In the genomic region with DNA sequence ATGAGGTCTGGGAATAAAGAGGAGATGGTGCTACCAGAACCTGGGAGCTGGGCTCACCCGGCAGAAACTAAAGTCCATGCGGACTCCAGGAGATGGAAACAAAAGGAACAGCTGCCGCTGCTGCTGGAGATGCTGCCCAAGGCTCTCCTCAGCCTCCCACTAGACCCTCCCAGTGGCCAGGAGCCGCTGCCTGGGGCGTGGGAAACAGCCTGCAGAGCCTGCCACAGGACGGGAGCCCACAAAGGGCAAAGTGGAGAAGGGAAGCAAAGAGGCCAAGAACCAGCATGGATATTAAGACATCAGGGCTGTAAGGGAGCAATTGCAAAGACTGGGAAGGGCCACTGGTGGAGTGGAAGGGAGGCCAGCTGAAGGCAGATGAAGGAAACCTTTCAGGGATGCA, we compare ENCODE assay signal across 24 cellular contexts.
DNase-seq lines count a peak whose midpoint lies in the region; ATAC-seq and TF ChIP-seq lines count a peak whose summit lies in the region.
"Had no signal": no experiment of that assay in that cellular context is flagged by ENCODE, and none has a peak within 500 bp of the region (broad histone marks: within the 10 kb centered on the region; RNA-seq: fewer than 3 reads in every experiment).

No MANE protein-coding gene starts in this region.

- no peak for ATAC-seq in CD4-positive, alpha-beta T cell (ENCODE audit: poor library complexity)
- no peak for ATAC-seq in stimulated activated naive B cell treated with anti-CD40 and anti-IgM and Interleukin-4, amounts not matched to agents 10 μg/mL and 1 μg/mL and 100 μg/mL, for 72 hours (replicated peaks)
- ATAC-seq: CD8-positive, alpha-beta T cell had no signal

- CTCF ChIA-PET in CD4-positive, alpha-beta T cell (lab: Charles Lee), result no interaction called here
- CTCF ChIA-PET in RWPE1 (lab: Yijun Ruan, JAX), result no interaction called here

- no peaks in the 10 kb centered on the region for H3F3A ChIP-seq in neural progenitor cell (ENCODE audit: low read depth)

- H3K79me2 ChIP-seq in neural progenitor cell (ENCODE audit: low read depth), result no peaks in the 10 kb centered on the region

- H3K36me3 ChIP-seq in neural progenitor cell, result no peaks in the 10 kb centered on the region
- H3K36me3 ChIP-seq in ascending aorta, result no peaks in the 10 kb centered on the region

- H3K9ac ChIP-seq in neural progenitor cell, result no peak overlapping the region

- H3K4me2 ChIP-seq in neural progenitor cell, result no peak overlapping the region

- no peaks in the 10 kb centered on the region for H3K27me3 ChIP-seq in CD4-positive, alpha-beta T cell (ENCODE audit: control insufficient read depth, insufficient read depth, low read length)
- H3K27me3 ChIP-seq in neural progenitor cell (no peaks in the 10 kb centered on the region), ascending aorta (no peaks in the 10 kb centered on the region)

- peaks cover 78% of the 10 kb centered on the region for H3K4me1 Mint-ChIP-seq in CD4-positive, alpha-beta T cell (ENCODE audit: low read depth)
- H3K4me1 Mint-ChIP-seq in activated T-helper 1 cell treated with anti-CD3 and anti-CD28 coated beads, Interleukin-12 subunit alpha, Interleukin-12 subunit beta, Interleukin-2, Interleukin-4 antibody, amounts not matched to agents 30 ng/mL and 10 ng/mL and 1 ng/mL, durations not matched to agents 14 hours and 24 hours and 36 hours (ENCODE audit: low read depth), result peaks cover 40% of the 10 kb centered on the region
- peaks cover 14% of the 10 kb centered on the region for H3K4me1 Mint-ChIP-seq in neural progenitor cell
- H3K4me1 Mint-ChIP-seq in stimulated activated naive B cell treated with anti-CD40 and anti-IgM and Interleukin-4, amounts not matched to agents 10 μg/mL and 1 μg/mL and 100 μg/mL, for 72 hours, result peaks cover 7 to 9% of the 10 kb centered on the region in 2 donors

- no peaks in the 10 kb centered on the region for H3K9me3 ChIP-seq in CD4-positive, alpha-beta T cell (ENCODE audit: control insufficient read depth, low read length)
- no peaks in the 10 kb centered on the region for H3K9me3 ChIP-seq in neural progenitor cell (ENCODE audit: low read depth)
- no peaks in the 10 kb centered on the region for H3K9me3 ChIP-seq in ascending aorta

- peak; percentile 51 for DNase-seq in activated CD8-positive, alpha-beta memory T cell treated with anti-CD3 and anti-CD28 coated beads for 24 hours
- DNase-seq in activated CD8-positive, alpha-beta memory T cell treated with anti-CD3 and anti-CD28 coated beads, Interleukin-2, amount 50 U/mL, for 4 hours, result no peak
- DNase-seq in CD4-positive, alpha-beta T cell, result no peak
- DNase-seq in activated T-helper 1 cell treated with anti-CD3 and anti-CD28 coated beads, Interleukin-12 subunit alpha, Interleukin-12 subunit beta, Interleukin-2, Interleukin-4 antibody, amounts not matched to agents 30 ng/mL and 10 ng/mL and 1 ng/mL, durations not matched to agents 14 hours and 24 hours and 36 hours (ENCODE audit: low spot score), result no peak
- DNase-seq in neural progenitor cell (ENCODE audit: low spot score), result no peak
- DNase-seq in RWPE1 (ENCODE audit: low spot score), result no peak
- no peak for DNase-seq in stimulated activated naive B cell treated with anti-CD40 and anti-IgM and Interleukin-4, amounts not matched to agents 10 μg/mL and 1 μg/mL and 100 μg/mL, for 72 hours
- no peak for DNase-seq in ascending aorta (ENCODE audit: low spot score in 2 of 2)
- DNase-seq: CD8-positive, alpha-beta T cell; DMS153; DND-41; H7; Kasumi-1; NCI-H1092 treated with DMSO at 0.1 percent for 48 hours; NCI-H1436; NCI-H187; NCI-H2081 treated with DMSO at 0.1 percent for 48 hours; NCI-H2171; NCI-H226; NCI-H510A; NCI-H69; RPMI8226; SHP77 had no signal

- TF ChIP-seq CTCF in CD4-positive, alpha-beta T cell (IDR thresholded peaks at IDR 0.05), result no peak
- TF ChIP-seq CTCF in neural progenitor cell (IDR thresholded peaks at IDR 0.05) (no peak), RWPE1 (conservative IDR thresholded peaks at IDR 0.05; ENCODE audit: low read depth) (no peak), ascending aorta (IDR thresholded peaks at IDR 0.05) (no peak)

- H3K36me3 Mint-ChIP-seq in CD4-positive, alpha-beta T cell (ENCODE audit: low read depth), result no peaks in the 10 kb centered on the region
- peaks cover 17% of the 10 kb centered on the region for H3K36me3 Mint-ChIP-seq in activated T-helper 1 cell treated with anti-CD3 and anti-CD28 coated beads, Interleukin-12 subunit alpha, Interleukin-12 subunit beta, Interleukin-2, Interleukin-4 antibody, amounts not matched to agents 30 ng/mL and 10 ng/mL and 1 ng/mL, durations not matched to agents 14 hours and 24 hours and 36 hours (ENCODE audit: low read depth)
- no peaks in the 10 kb centered on the region for H3K36me3 Mint-ChIP-seq in neural progenitor cell
- peaks cover 16 to 22% of the 10 kb centered on the region in 2 donors for H3K36me3 Mint-ChIP-seq in stimulated activated naive B cell treated with anti-CD40 and anti-IgM and Interleukin-4, amounts not matched to agents 10 μg/mL and 1 μg/mL and 100 μg/mL, for 72 hours
- H3K36me3 Mint-ChIP-seq: CD8-positive, alpha-beta T cell had no signal

- no peaks in the 10 kb centered on the region for H3K27me3 Mint-ChIP-seq in CD4-positive, alpha-beta T cell
- H3K27me3 Mint-ChIP-seq in activated T-helper 1 cell treated with anti-CD3 and anti-CD28 coated beads, Interleukin-12 subunit alpha, Interleukin-12 subunit beta, Interleukin-2, Interleukin-4 antibody, amounts not matched to agents 30 ng/mL and 10 ng/mL and 1 ng/mL, durations not matched to agents 14 hours and 24 hours and 36 hours (ENCODE audit: insufficient read depth), result no peaks in the 10 kb centered on the region
- peaks cover 8% of the 10 kb centered on the region for H3K27me3 Mint-ChIP-seq in neural progenitor cell (ENCODE audit: insufficient read depth, low read depth)
- no peaks in the 10 kb centered on the region for H3K27me3 Mint-ChIP-seq in stimulated activated naive B cell treated with anti-CD40 and anti-IgM and Interleukin-4, amounts not matched to agents 10 μg/mL and 1 μg/mL and 100 μg/mL, for 72 hours

- H3K4me3 ChIP-seq in neural progenitor cell, result no peak overlapping the region
- H3K4me3 ChIP-seq in ascending aorta, result no peak overlapping the region
- H3K4me3 ChIP-seq: SK-N-MC had no signal

- peak overlapping the region; percentile 3 for H2AFZ ChIP-seq in neural progenitor cell (replicated peaks)

- no peak overlapping the region for H3K27ac ChIP-seq in CD4-positive, alpha-beta T cell (ENCODE audit: low read depth, low read length)
- H3K27ac ChIP-seq in neural progenitor cell (no peak overlapping the region), RWPE1 (no peak overlapping the region), ascending aorta (no peak overlapping the region)
- H3K27ac ChIP-seq: SK-N-MC had no signal

- H3K4me1 ChIP-seq in neural progenitor cell, result no peaks in the 10 kb centered on the region
- H3K4me1 ChIP-seq in ascending aorta, result no peaks in the 10 kb centered on the region

- peak overlapping the region; percentile 31 for H3K27ac Mint-ChIP-seq in CD4-positive, alpha-beta T cell
- H3K27ac Mint-ChIP-seq in activated T-helper 1 cell treated with anti-CD3 and anti-CD28 coated beads, Interleukin-12 subunit alpha, Interleukin-12 subunit beta, Interleukin-2, Interleukin-4 antibody, amounts not matched to agents 30 ng/mL and 10 ng/mL and 1 ng/mL, durations not matched to agents 14 hours and 24 hours and 36 hours, result peak overlapping the region; percentile 16
- peak overlapping the region; percentile 46 for H3K27ac Mint-ChIP-seq in neural progenitor cell
- no peak overlapping the region for H3K27ac Mint-ChIP-seq in stimulated activated naive B cell treated with anti-CD40 and anti-IgM and Interleukin-4, amounts not matched to agents 10 μg/mL and 1 μg/mL and 100 μg/mL, for 72 hours

- no peaks in the 10 kb centered on the region for H4K20me1 ChIP-seq in neural progenitor cell (ENCODE audit: low read depth)

- POLR2A ChIA-PET in CD4-positive, alpha-beta T cell (lab: Charles Lee), result interaction anchor here (1.0 to 1.4 kb wide), 2 partner anchors 46 to 171 kb away, joined by 3 to 4 read pairs; no protein-coding TSS in a partner anchor
- POLR2A ChIA-PET in RWPE1 (lab: Yijun Ruan, JAX; ENCODE audit: low non-redundant PET), result no interaction called here

- no peak overlapping the region for H3K4me3 Mint-ChIP-seq in CD4-positive, alpha-beta T cell
- no peak overlapping the region for H3K4me3 Mint-ChIP-seq in activated T-helper 1 cell treated with anti-CD3 and anti-CD28 coated beads, Interleukin-12 subunit alpha, Interleukin-12 subunit beta, Interleukin-2, Interleukin-4 antibody, amounts not matched to agents 30 ng/mL and 10 ng/mL and 1 ng/mL, durations not matched to agents 14 hours and 24 hours and 36 hours
- no peak overlapping the region for H3K4me3 Mint-ChIP-seq in neural progenitor cell
- H3K4me3 Mint-ChIP-seq in stimulated activated naive B cell treated with anti-CD40 and anti-IgM and Interleukin-4, amounts not matched to agents 10 μg/mL and 1 μg/mL and 100 μg/mL, for 72 hours, result no peak overlapping the region
- H3K4me3 Mint-ChIP-seq: CD8-positive, alpha-beta T cell had no signal

- peaks cover 2% of the 10 kb centered on the region for H3K9me3 Mint-ChIP-seq in CD4-positive, alpha-beta T cell
- H3K9me3 Mint-ChIP-seq in activated T-helper 1 cell treated with anti-CD3 and anti-CD28 coated beads, Interleukin-12 subunit alpha, Interleukin-12 subunit beta, Interleukin-2, Interleukin-4 antibody, amounts not matched to agents 30 ng/mL and 10 ng/mL and 1 ng/mL, durations not matched to agents 14 hours and 24 hours and 36 hours, result peaks cover 20% of the 10 kb centered on the region
- H3K9me3 Mint-ChIP-seq in neural progenitor cell, result peaks cover 10% of the 10 kb centered on the region
- H3K9me3 Mint-ChIP-seq in stimulated activated naive B cell treated with anti-CD40 and anti-IgM and Interleukin-4, amounts not matched to agents 10 μg/mL and 1 μg/mL and 100 μg/mL, for 72 hours, result peaks cover 13 to 14% of the 10 kb centered on the region in 2 donors

- intact Hi-C loops in CD4-positive, alpha-beta T cell (cut with DNase I, micrococcal nuclease), result no loop called here
- intact Hi-C loops in activated T-helper 1 cell treated with anti-CD3 and anti-CD28 coated beads, Interleukin-12 subunit alpha, Interleukin-12 subunit beta, Interleukin-2, Interleukin-4 antibody, amounts not matched to agents 30 ng/mL and 10 ng/mL and 1 ng/mL, durations not matched to agents 14 hours and 24 hours and 36 hours (cut with micrococcal nuclease), result no loop called here
- intact Hi-C loops in ascending aorta (cut with DNase I), result no loop called here
